In genomic region chr3:118729546-118729945, GRCh38 we compare ENCODE assay signal across 1 cellular context.
TF ChIP-seq lines count a peak whose summit lies in the region.

No MANE protein-coding gene starts in this region.

TF ChIP-seq in SK-N-SH, 30 proteins besides CTCF, POLR2A, EP300 and RAD21 (continued from another document):
- no peak for TF ChIP-seq IRF3 (IDR thresholded peaks at IDR 0.05; ENCODE audit: low read depth, low read length)
- no peak for TF ChIP-seq ELF1 (IDR thresholded peaks at IDR 0.05)
- TF ChIP-seq MEF2A (IDR thresholded peaks at IDR 0.05; ENCODE audit: borderline replicate concordance, low read depth), result no peak
- no peak for TF ChIP-seq FOXJ3 (CRISPR knock-in tag; IDR thresholded peaks at IDR 0.05)
- no peak for TF ChIP-seq FOXM1 (IDR thresholded peaks at IDR 0.05; ENCODE audit: low read depth)
- no peak for TF ChIP-seq SIN3A (IDR thresholded peaks at IDR 0.05; ENCODE audit: borderline replicate concordance, low read depth, low read length)
- TF ChIP-seq NRF1 (IDR thresholded peaks at IDR 0.05; ENCODE audit: low read depth, low read length), result no peak
- no peak for TF ChIP-seq POLR2AphosphoS5 (IDR thresholded peaks at IDR 0.05; ENCODE audit: low read depth, low read length)
- no peak for TF ChIP-seq TAF1 (IDR thresholded peaks at IDR 0.05; ENCODE audit: borderline replicate concordance, low read depth, low read length)
- no peak for TF ChIP-seq JUND (IDR thresholded peaks at IDR 0.05)
- no peak for TF ChIP-seq RXRA (IDR thresholded peaks at IDR 0.05; ENCODE audit: borderline replicate concordance, low read depth)
- no peak for TF ChIP-seq REST (IDR thresholded peaks at IDR 0.05; ENCODE audit: low read depth, low read length)
- no peak for TF ChIP-seq MXI1 (IDR thresholded peaks at IDR 0.05; ENCODE audit: low read depth, low read length)
